Comparison of ENCODE assay signal across 12 cellular contexts in the genomic region with DNA sequence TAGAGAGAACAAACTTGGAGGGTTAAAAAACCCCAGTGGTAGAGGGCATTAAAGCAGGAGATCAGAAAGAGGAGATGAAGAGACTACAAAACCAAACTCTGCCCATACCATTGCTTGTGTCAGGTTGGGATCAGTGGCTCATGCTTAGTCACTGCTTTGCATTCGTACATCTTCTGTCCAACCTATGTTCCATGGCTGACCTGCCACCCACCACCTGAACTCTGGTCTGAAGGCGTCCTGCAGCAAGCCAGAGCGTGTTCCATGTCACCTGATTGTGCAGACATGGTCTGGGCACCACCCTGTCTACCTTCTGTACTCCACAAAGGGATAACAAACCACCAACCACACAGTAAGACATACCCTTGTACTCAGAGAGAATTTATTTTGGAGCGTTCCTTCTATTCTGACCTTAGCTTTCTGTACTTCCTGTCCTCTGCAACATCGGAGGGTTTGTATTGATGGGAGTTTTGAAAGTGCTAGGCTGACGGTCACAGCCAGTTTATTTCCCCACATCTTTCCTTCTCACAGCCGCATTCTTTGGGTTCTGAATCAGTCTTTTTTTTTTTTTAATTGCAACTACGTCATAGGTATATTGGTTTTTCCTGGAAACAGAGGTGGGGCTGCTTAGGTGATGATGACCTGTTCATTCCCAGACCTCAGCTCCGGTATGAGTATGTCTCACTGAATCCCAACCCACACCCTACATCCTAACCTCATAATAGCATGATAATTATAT.
DNase-seq lines count a peak whose midpoint lies in the region; ATAC-seq, FAIRE-seq and TF ChIP-seq lines count a peak whose summit lies in the region.
"Had no signal": no experiment of that assay in that cellular context is flagged by ENCODE, and none has a peak within 500 bp of the region (broad histone marks: within the 10 kb centered on the region; RNA-seq: fewer than 3 reads in every experiment).

No MANE protein-coding gene starts in this region.

- peaks cover 0 to 3% (median 0%) of the 10 kb centered on the region in 7 donors for H3K4me1 Mint-ChIP-seq in naive thymus-derived CD4-positive, alpha-beta T cell
- H3K4me1 Mint-ChIP-seq: CD14-positive monocyte, naive B cell had no signal

- H3K27ac ChIP-seq in PC-3 (ENCODE audit: low read length) (peak overlapping the region; percentile 95), H1 (ENCODE audit: low read depth, low read length) (no peak overlapping the region), mesendoderm (ENCODE audit: low read depth, low read length) (no peak overlapping the region)
- no peak overlapping the region for H3K27ac ChIP-seq in naive thymus-derived CD4-positive, alpha-beta T cell (ENCODE audit: low read depth, low read length)

- H3K4me1 ChIP-seq in PC-3 (ENCODE audit: insufficient read depth, low read length) (peaks cover 46% of the 10 kb centered on the region), H1 (replicated peaks in 1 of 4; ENCODE audit: control insufficient read depth in 3 of 4, insufficient read depth in 4 of 4, low read length in 3 of 4) (peaks cover 3 to 11% (median 7%) of the 10 kb centered on the region in 4 experiments), mesendoderm (ENCODE audit: control insufficient read depth, low read depth, low read length) (peaks cover 24% of the 10 kb centered on the region)
- no peaks in the 10 kb centered on the region for H3K4me1 ChIP-seq in naive thymus-derived CD4-positive, alpha-beta T cell (ENCODE audit: control insufficient read depth in 2 of 2, insufficient read depth in 2 of 2, low read length in 2 of 2)

- H3K36me3 Mint-ChIP-seq in naive thymus-derived CD4-positive, alpha-beta T cell = no peaks in the 10 kb centered on the region
- H3K36me3 Mint-ChIP-seq: CD14-positive monocyte, naive B cell had no signal

- in situ Hi-C loops in Caki2 (cut with HindIII; ENCODE audit: low pct_unique_long_range_greater_than_20kb, low sequenced_read_pairs) = no loop called here

- no peaks in the 10 kb centered on the region for H3K9me2 ChIP-seq in PC-3 (replicated peaks; ENCODE audit: low read length)

- H3K4me3 Mint-ChIP-seq in naive thymus-derived CD4-positive, alpha-beta T cell = no peak overlapping the region
- H3K4me3 Mint-ChIP-seq: CD14-positive monocyte, naive B cell had no signal

- H3K27me3 ChIP-seq in PC-3 (ENCODE audit: low read length) = no peaks in the 10 kb centered on the region
- H3K27me3 ChIP-seq in H1 (replicated peaks in 1 of 4; ENCODE audit: control insufficient read depth in 3 of 4, extremely low read depth in 1 of 4, insufficient read depth in 3 of 4, low read length in 3 of 4) = no peaks in the 10 kb centered on the region
- H3K27me3 ChIP-seq in mesendoderm (ENCODE audit: insufficient read depth, low read length, poor library complexity) = no peaks in the 10 kb centered on the region
- no peaks in the 10 kb centered on the region for H3K27me3 ChIP-seq in naive thymus-derived CD4-positive, alpha-beta T cell (ENCODE audit: control insufficient read depth in 2 of 2, insufficient read depth in 2 of 2, low read length in 2 of 2)

- H4K91ac ChIP-seq in H1 (replicated peaks; ENCODE audit: insufficient read length, low read length) = peak overlapping the region; percentile 79

- ATAC-seq in PC-3 (peak; percentile 80), GM21381 (IDR thresholded peaks at IDR 0.05; ENCODE audit: unreplicated experiment) (no peak), sciatic nerve (no peak)
- no peak for ATAC-seq in naive thymus-derived CD4-positive, alpha-beta T cell

- DNase-seq in Caki2 (ENCODE audit: low read depth) (peak; percentile 16), PC-3 (peak; percentile 87), H1 (ENCODE audit: low read depth in 1 of 2, low spot score in 2 of 2) (no peak), mesendoderm (no peak), sciatic nerve (ENCODE audit: low spot score) (no peak)
- DNase-seq in stimulated activated CD4-positive, alpha-beta T cell treated with anti-CD3 and anti-CD28 coated beads, Interleukin-2, amount 100 ng/mL, for 48 hours = no peak
- no peak for DNase-seq in naive thymus-derived CD4-positive, alpha-beta T cell
- DNase-seq: naive B cell; NCI-H345; stimulated activated CD4-positive, alpha-beta T cell treated with anti-CD3 and anti-CD28 coated beads, Interleukin-15, amount 100 ng/mL, for 24 hours had no signal

- no peaks in the 10 kb centered on the region for H3K23me2 ChIP-seq in H1 (ENCODE audit: low read depth, low read length)

- H2BK120ac ChIP-seq in H1 (replicated peaks; ENCODE audit: low read depth, low read length) (no peak overlapping the region), mesendoderm (ENCODE audit: low read depth, low read length) (peak overlapping the region; percentile 6)

- TF ChIP-seq POLR2A in H1 (IDR thresholded peaks at IDR 0.05; ENCODE audit: control extremely low read depth in 1 of 2, low read depth in 2 of 2, low read length in 2 of 2) = no peak

- H3K36me3 ChIP-seq in PC-3 (ENCODE audit: low read depth, low read length) (no peaks in the 10 kb centered on the region), H1 (ENCODE audit: control insufficient read depth in 2 of 4, insufficient read depth in 4 of 4, low read length in 3 of 4) (no peaks in the 10 kb centered on the region), mesendoderm (ENCODE audit: control insufficient read depth, insufficient read depth, low read length) (no peaks in the 10 kb centered on the region)
- H3K36me3 ChIP-seq in naive thymus-derived CD4-positive, alpha-beta T cell (ENCODE audit: control insufficient read depth in 2 of 3, insufficient read depth in 3 of 3, low read length in 3 of 3) = no peaks in the 10 kb centered on the region

- peaks cover 12 to 26% (median 21%) of the 10 kb centered on the region in 5 donors for H3K27me3 Mint-ChIP-seq in naive thymus-derived CD4-positive, alpha-beta T cell

- H3K4ac ChIP-seq in H1 (replicated peaks; ENCODE audit: insufficient read length, low read depth, low read length) = peak overlapping the region; percentile 45
- peak overlapping the region; percentile 2 for H3K4ac ChIP-seq in mesendoderm (ENCODE audit: low read depth, low read length)

- no peak for TF ChIP-seq RAD21 in H1 (IDR thresholded peaks at IDR 0.05 in 1 of 2, conservative IDR thresholded peaks at IDR 0.05 in 1 of 2; ENCODE audit: low read depth in 2 of 2, low read length in 2 of 2)

- CTCF ChIA-PET in PC-3 (lab: Charles Lee) = no interaction called here
- CTCF ChIA-PET in H1 (lab: Charles Lee; ENCODE audit: partially characterized antibody) = interaction anchor here (1.1 to 1.8 kb wide), 3 partner anchors 11 to 156 kb away, joined by 5 to 7 read pairs (median 5); no protein-coding TSS in a partner anchor
- CTCF ChIA-PET in naive thymus-derived CD4-positive, alpha-beta T cell (lab: Charles Lee) = no interaction called here

- H3K18ac ChIP-seq in H1 (ENCODE audit: extremely low read depth, low read length) (peak overlapping the region; percentile 10; the same call in 1 of the 2 replicates), mesendoderm (ENCODE audit: low read length) (peak overlapping the region; percentile 23)

- H3K4me2 ChIP-seq in PC-3 (ENCODE audit: low read length) = peak overlapping the region; percentile 78
- no peak overlapping the region for H3K4me2 ChIP-seq in H1 (ENCODE audit: insufficient read depth in 1 of 2, low read depth in 2 of 2, low read length in 2 of 2)
- H3K4me2 ChIP-seq in mesendoderm (ENCODE audit: low read length) = no peak overlapping the region

- H3K9me3 Mint-ChIP-seq in naive thymus-derived CD4-positive, alpha-beta T cell = no peaks in the 10 kb centered on the region

- H2AK5ac ChIP-seq in H1 (ENCODE audit: low read depth, low read length) (peak overlapping the region; percentile 92; the same call in 1 of the 2 replicates), mesendoderm (ENCODE audit: low read length) (peak overlapping the region; percentile 79)

- no peak for FAIRE-seq in H1 (lab: Jason Lieb, UNC)

- H4K20me1 ChIP-seq in PC-3 (ENCODE audit: low read length) = no peaks in the 10 kb centered on the region
- no peaks in the 10 kb centered on the region for H4K20me1 ChIP-seq in H1 (replicated peaks in 1 of 2; ENCODE audit: control insufficient read depth in 1 of 2, insufficient read depth in 2 of 2, low read length in 2 of 2)

- H3K27ac Mint-ChIP-seq in naive thymus-derived CD4-positive, alpha-beta T cell = no peak overlapping the region

- BruUV-seq in PC-3 (replicated peaks; lab: Mats Ljungman, UMichigan) = no TSS peak

- H3K56ac ChIP-seq in H1 (replicated peaks; ENCODE audit: insufficient read length, low read depth, low read length) (no peak overlapping the region), mesendoderm (ENCODE audit: low read length) (peak overlapping the region; percentile 72)

- H3K79me1 ChIP-seq in H1 (ENCODE audit: low read depth, low read length) (no peaks in the 10 kb centered on the region), mesendoderm (ENCODE audit: low read length) (no peaks in the 10 kb centered on the region)

- no peaks in the 10 kb centered on the region for H3K9me3 ChIP-seq in PC-3 (ENCODE audit: low read length)
- H3K9me3 ChIP-seq in H1 (ENCODE audit: insufficient read depth in 2 of 2, low read depth in 1 of 2, low read length in 1 of 2) = no peaks in the 10 kb centered on the region
- no peaks in the 10 kb centered on the region for H3K9me3 ChIP-seq in naive thymus-derived CD4-positive, alpha-beta T cell (ENCODE audit: control insufficient read depth in 2 of 3, low read length in 3 of 3)

- H2BK12ac ChIP-seq in H1 (ENCODE audit: low read depth, low read length) = peak overlapping the region; percentile 93

- intact Hi-C loops in PC-3 (cut with micrococcal nuclease) = no loop called here
- intact Hi-C loops in sciatic nerve (cut with DNase I) = no loop called here
- intact Hi-C loops in naive thymus-derived CD4-positive, alpha-beta T cell (cut with micrococcal nuclease) = no loop called here

- no peak overlapping the region for H3K14ac ChIP-seq in H1 (ENCODE audit: insufficient read length)

- 91% methylated on average over 9 of the region's 9 CpGs; no CpG with 5 or more reads in 1 of the 2 experiments for WGBS in H1 (ENCODE audit: extremely low coverage in 1 of 2, insufficient coverage in 1 of 2, insufficient read length in 1 of 2, insufficient replicate concordance in 2 of 2, low coverage in 1 of 2, low lambda C conversion rate in 2 of 2, missing lambda C conversion rate in 1 of 2), 2 experiments
- no CpG with 5 or more reads among the region's 9 CpGs for WGBS in mesendoderm (ENCODE audit: extremely low coverage, insufficient coverage, low lambda C conversion rate)

- H4K8ac ChIP-seq in H1 (ENCODE audit: extremely low read depth, insufficient read depth, low read length) (no peak overlapping the region), mesendoderm (ENCODE audit: low read depth, low read length) (no peak overlapping the region)

- no peaks in the 10 kb centered on the region for H3K79me2 ChIP-seq in PC-3 (ENCODE audit: low read length)
- no peaks in the 10 kb centered on the region for H3K79me2 ChIP-seq in H1 (ENCODE audit: control insufficient read depth in 1 of 2, insufficient read depth in 2 of 2, low read length in 2 of 2)
- H3K79me2 ChIP-seq in mesendoderm (ENCODE audit: control insufficient read depth, insufficient read depth, low read length) = no peaks in the 10 kb centered on the region

- POLR2A ChIA-PET in PC-3 (lab: Charles Lee; ENCODE audit: unreplicated experiment) (interaction anchor here (0.6 to 1.2 kb wide), 2 partner anchors 89 to 113 kb away, joined by 4 to 13 read pairs; a partner anchor contains a TSS), H1 (lab: Charles Lee; ENCODE audit: partially characterized antibody) (interaction anchor here (1.0 to 1.3 kb wide), 3 partner anchors 10 to 87 kb away, joined by 3 read pairs; no protein-coding TSS in a partner anchor)
- POLR2A ChIA-PET in naive thymus-derived CD4-positive, alpha-beta T cell (lab: Charles Lee) = no interaction called here

- H3K4me3 ChIP-seq in PC-3 (ENCODE audit: low read length) (peak overlapping the region; percentile 38; the same call in 1 of the 2 replicates), H1 (ENCODE audit: extremely low read depth in 1 of 4, insufficient read depth in 2 of 4, low read depth in 3 of 4, low read length in 4 of 4) (no peak overlapping the region), mesendoderm (ENCODE audit: low read length) (no peak overlapping the region)
- no peak overlapping the region for H3K4me3 ChIP-seq in naive thymus-derived CD4-positive, alpha-beta T cell (ENCODE audit: low read length)

- H2AFZ ChIP-seq in PC-3 (ENCODE audit: low read length) (peak overlapping the region; percentile 23; the same call in 1 of the 2 replicates), H1 (ENCODE audit: low read length) (0 out of 2 replicates have a peak overlapping the region, but pooled peaks have one; percentile 41)

- H2BK5ac ChIP-seq in H1 (ENCODE audit: low read depth, low read length) (peak overlapping the region; percentile 42), mesendoderm (ENCODE audit: low read length) (peak overlapping the region; percentile 77)

- TF ChIP-seq CTCF in PC-3 (conservative IDR thresholded peaks at IDR 0.05; ENCODE audit: low read depth, low read length) = no peak
- no peak for TF ChIP-seq CTCF in H1 (IDR thresholded peaks at IDR 0.05; ENCODE audit: control extremely low read depth in 1 of 3, insufficient read depth in 1 of 3, low read depth in 1 of 3, low read length in 3 of 3)

- H3K9ac ChIP-seq in PC-3 (ENCODE audit: low read length) = peak overlapping the region; percentile 75
- H3K9ac ChIP-seq in H1 (replicated peaks in 1 of 4; ENCODE audit: extremely low read depth in 1 of 4, low read depth in 3 of 4, low read length in 3 of 4) = no peak overlapping the region
- no peak overlapping the region for H3K9ac ChIP-seq in mesendoderm (ENCODE audit: low read length)

- no peaks in the 10 kb centered on the region for H3F3A ChIP-seq in PC-3 (ENCODE audit: low read length, unreplicated experiment)

- peak overlapping the region; percentile 91; the same call in 1 of the 2 replicates for H2BK20ac ChIP-seq in H1 (ENCODE audit: low read length)

- TF ChIP-seq EP300 in H1 (IDR thresholded peaks at IDR 0.05; ENCODE audit: borderline replicate concordance in 1 of 2, low read depth in 2 of 2, low read length in 2 of 2) = no peak

- H4K5ac ChIP-seq in H1 (ENCODE audit: insufficient read length, low read depth, low read length) (no peak overlapping the region), mesendoderm (ENCODE audit: low read length) (no peak overlapping the region)

- H2BK15ac ChIP-seq in H1 (ENCODE audit: low read length) = peak overlapping the region; percentile 93
- H2BK15ac ChIP-seq in mesendoderm (replicated peaks; ENCODE audit: low read depth) = no peak overlapping the region

- H3K23ac ChIP-seq in H1 (ENCODE audit: insufficient read length) = no peak overlapping the region
- H3K23ac ChIP-seq in mesendoderm (ENCODE audit: low read length) = peak overlapping the region; percentile 87

Comparison
In these comparisons a context has a peak if more than half of its experiments do, and no peak if none do; other contexts are left out.
1. DNase-seq: peak in Caki2 (single experiment) and PC-3 (single experiment); none in H1 (0 of 2), mesendoderm (single experiment), stimulated activated CD4-positive, alpha-beta T cell treated with anti-CD3 and anti-CD28 coated beads, Interleukin-2, amount 100 ng/mL, for 48 hours (0 of 2), sciatic nerve (single experiment) and naive thymus-derived CD4-positive, alpha-beta T cell (0 of 9).